ENCODE assay signal across 1 cellular context in the genomic region with DNA sequence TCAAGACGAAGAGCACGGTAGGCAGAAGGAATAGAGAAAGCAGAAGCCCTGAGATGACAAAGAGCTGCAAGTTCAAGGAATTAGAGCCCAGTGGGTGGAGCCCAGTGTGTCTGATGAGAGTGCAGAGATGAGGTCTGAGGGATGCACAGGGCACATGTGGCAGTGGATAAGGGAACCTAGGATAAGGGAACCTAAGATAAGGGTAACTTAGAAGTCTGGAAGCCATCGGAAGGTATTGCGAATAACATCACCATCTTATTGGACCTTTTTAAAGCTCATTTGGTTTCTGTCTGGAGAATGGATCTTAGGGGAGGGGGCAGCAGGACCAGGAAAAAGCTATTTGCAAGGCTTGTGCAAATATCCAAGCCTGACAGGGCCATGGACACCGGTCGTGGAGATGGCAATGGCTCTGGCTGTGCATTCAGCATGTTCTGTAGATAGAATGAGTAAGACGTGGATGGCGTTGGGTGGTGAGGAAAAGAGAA.
TF ChIP-seq lines count a peak whose summit lies in the region.

No MANE protein-coding gene starts in this region.

TF ChIP-seq in K562, 482 proteins besides CTCF, POLR2A, EP300 and RAD21 (continued from another document):
- TF ChIP-seq, protein P1, sequence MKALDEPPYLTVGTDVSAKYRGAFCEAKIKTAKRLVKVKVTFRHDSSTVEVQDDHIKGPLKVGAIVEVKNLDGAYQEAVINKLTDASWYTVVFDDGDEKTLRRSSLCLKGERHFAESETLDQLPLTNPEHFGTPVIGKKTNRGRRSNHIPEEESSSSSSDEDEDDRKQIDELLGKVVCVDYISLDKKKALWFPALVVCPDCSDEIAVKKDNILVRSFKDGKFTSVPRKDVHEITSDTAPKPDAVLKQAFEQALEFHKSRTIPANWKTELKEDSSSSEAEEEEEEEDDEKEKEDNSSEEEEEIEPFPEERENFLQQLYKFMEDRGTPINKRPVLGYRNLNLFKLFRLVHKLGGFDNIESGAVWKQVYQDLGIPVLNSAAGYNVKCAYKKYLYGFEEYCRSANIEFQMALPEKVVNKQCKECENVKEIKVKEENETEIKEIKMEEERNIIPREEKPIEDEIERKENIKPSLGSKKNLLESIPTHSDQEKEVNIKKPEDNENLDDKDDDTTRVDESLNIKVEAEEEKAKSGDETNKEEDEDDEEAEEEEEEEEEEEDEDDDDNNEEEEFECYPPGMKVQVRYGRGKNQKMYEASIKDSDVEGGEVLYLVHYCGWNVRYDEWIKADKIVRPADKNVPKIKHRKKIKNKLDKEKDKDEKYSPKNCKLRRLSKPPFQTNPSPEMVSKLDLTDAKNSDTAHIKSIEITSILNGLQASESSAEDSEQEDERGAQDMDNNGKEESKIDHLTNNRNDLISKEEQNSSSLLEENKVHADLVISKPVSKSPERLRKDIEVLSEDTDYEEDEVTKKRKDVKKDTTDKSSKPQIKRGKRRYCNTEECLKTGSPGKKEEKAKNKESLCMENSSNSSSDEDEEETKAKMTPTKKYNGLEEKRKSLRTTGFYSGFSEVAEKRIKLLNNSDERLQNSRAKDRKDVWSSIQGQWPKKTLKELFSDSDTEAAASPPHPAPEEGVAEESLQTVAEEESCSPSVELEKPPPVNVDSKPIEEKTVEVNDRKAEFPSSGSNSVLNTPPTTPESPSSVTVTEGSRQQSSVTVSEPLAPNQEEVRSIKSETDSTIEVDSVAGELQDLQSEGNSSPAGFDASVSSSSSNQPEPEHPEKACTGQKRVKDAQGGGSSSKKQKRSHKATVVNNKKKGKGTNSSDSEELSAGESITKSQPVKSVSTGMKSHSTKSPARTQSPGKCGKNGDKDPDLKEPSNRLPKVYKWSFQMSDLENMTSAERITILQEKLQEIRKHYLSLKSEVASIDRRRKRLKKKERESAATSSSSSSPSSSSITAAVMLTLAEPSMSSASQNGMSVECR (CRISPR knock-in tag; IDR thresholded peaks at IDR 0.05): no peak
- TF ChIP-seq NONO (IDR thresholded peaks at IDR 0.05; ENCODE audit: low read depth in 2 of 2, low read length in 1 of 2) (no peak), RUNX1 (IDR thresholded peaks at IDR 0.05; ENCODE audit: low read depth) (no peak)
